In genomic region chr9:69190086-69190865, GRCh38 we compare ENCODE assay signal across 11 cellular contexts. TPM values are rescaled to one million over a fixed set of nuclear protein-coding genes. Genes with fewer than 3 reads are reported as not detected.
DNase-seq lines count a peak whose midpoint lies in the region; ATAC-seq and TF ChIP-seq lines count a peak whose summit lies in the region.
"Had no signal": no experiment of that assay in that cellular context is flagged by ENCODE, and none has a peak within 500 bp of the region (broad histone marks: within the 10 kb centered on the region; RNA-seq: fewer than 3 reads in every experiment).

No MANE protein-coding gene starts in this region.

- TF ChIP-seq CTCF in GM20000 (IDR thresholded peaks at IDR 0.05; ENCODE audit: extremely low read depth, missing control alignments) = no peak
- no peak for TF ChIP-seq CTCF in ascending aorta (IDR thresholded peaks at IDR 0.05)

- H3K4me1 ChIP-seq in ascending aorta = peaks cover 6 to 33% of the 10 kb centered on the region in 2 donors

- no peaks in the 10 kb centered on the region for H3K36me3 Mint-ChIP-seq in activated T-cell treated with anti-CD3 and anti-CD28 coated beads, Interleukin-2, amount 50 U/mL, for 4 hours (ENCODE audit: insufficient read depth)
- H3K36me3 Mint-ChIP-seq: activated naive CD8-positive, alpha-beta T cell treated with anti-CD3 and anti-CD28 coated beads, Interleukin-2, amount 10 ng/mL, durations not matched to agents 7 days and 5 days had no signal

- H3K36me3 ChIP-seq in ascending aorta = no peaks in the 10 kb centered on the region

- intact Hi-C loops in ascending aorta (cut with DNase I) = no loop called here

- H3K4me3 ChIP-seq in ascending aorta = no peak overlapping the region

- no peaks in the 10 kb centered on the region for H3K9me3 Mint-ChIP-seq in activated T-cell treated with anti-CD3 and anti-CD28 coated beads, Interleukin-2, amount 50 U/mL, for 4 hours
- H3K9me3 Mint-ChIP-seq: activated naive CD8-positive, alpha-beta T cell treated with anti-CD3 and anti-CD28 coated beads, Interleukin-2, amount 10 ng/mL, durations not matched to agents 7 days and 5 days had no signal

- H3K4me1 Mint-ChIP-seq in activated T-cell treated with anti-CD3 and anti-CD28 coated beads, Interleukin-2, amount 50 U/mL, for 4 hours (ENCODE audit: low read depth) = peaks cover 13% of the 10 kb centered on the region

- no peak for DNase-seq in stimulated activated naive CD4-positive, alpha-beta T cell treated with Interleukin-2 at 50 U/mL for 16 hours (lab: John Stamatoyannopoulos, UW)
- no peak for DNase-seq in GM20000 (ENCODE audit: low spot score)
- DNase-seq in activated T-cell treated with anti-CD3 and anti-CD28 coated beads, Interleukin-2, amount 50 U/mL, for 4 hours = no peak
- no peak for DNase-seq in ascending aorta (ENCODE audit: low spot score in 2 of 2)
- DNase-seq: activated naive CD8-positive, alpha-beta T cell treated with anti-CD3 and anti-CD28 coated beads, Interleukin-2, amount 10 ng/mL, durations not matched to agents 7 days and 5 days had no signal

- no peaks in the 10 kb centered on the region for H3K27me3 ChIP-seq in ascending aorta

- peak overlapping the region; percentile 63 for H3K27ac ChIP-seq in angular gyrus (ENCODE audit: low read depth, low read length)
- no peak overlapping the region for H3K27ac ChIP-seq in ascending aorta

- H3K4me3 Mint-ChIP-seq in activated T-cell treated with anti-CD3 and anti-CD28 coated beads, Interleukin-2, amount 50 U/mL, for 4 hours = no peak overlapping the region
- H3K4me3 Mint-ChIP-seq: activated naive CD8-positive, alpha-beta T cell treated with anti-CD3 and anti-CD28 coated beads, Interleukin-2, amount 10 ng/mL, durations not matched to agents 7 days and 5 days; B cell had no signal

- no peaks in the 10 kb centered on the region for H3K27me3 Mint-ChIP-seq in activated T-cell treated with anti-CD3 and anti-CD28 coated beads, Interleukin-2, amount 50 U/mL, for 4 hours (ENCODE audit: low read depth)
- H3K27me3 Mint-ChIP-seq: B cell had no signal

- peak; percentile 78 for ATAC-seq in GM18498 (IDR thresholded peaks at IDR 0.05; ENCODE audit: unreplicated experiment)
- ATAC-seq in GM21381 (IDR thresholded peaks at IDR 0.05; ENCODE audit: unreplicated experiment) = peak; percentile 74
- ATAC-seq in HG03108 (IDR thresholded peaks at IDR 0.05; ENCODE audit: unreplicated experiment) = peak; percentile 69
- no peak for ATAC-seq in activated T-cell treated with anti-CD3 and anti-CD28 coated beads, Interleukin-2, amount 50 U/mL, for 4 hours
- ATAC-seq: Panc1 had no signal

- H3K9me3 ChIP-seq in ascending aorta = no peaks in the 10 kb centered on the region

RNA-seq across cellular contexts. Expression of gene TJP2, which starts 16.2 kb away (rescaled TPM):
- total RNA-seq in activated T-cell treated with anti-CD3 and anti-CD28 coated beads, Interleukin-2, amount 50 U/mL, for 4 hours = 1 to 10 TPM; 3.1 to 5.8 (median 4.1) TPM
- total RNA-seq in ascending aorta = 154 TPM

Comparison
In these comparisons a context has a peak if more than half of its experiments do, and no peak if none do; other contexts are left out.
1. ATAC-seq: peak in GM18498 (single experiment), GM21381 (single experiment) and HG03108 (single experiment); none in activated T-cell treated with anti-CD3 and anti-CD28 coated beads, Interleukin-2, amount 50 U/mL, for 4 hours (0 of 2).
2. RNA of gene TJP2, which starts 16.2 kb away (total RNA-seq): 154 TPM in ascending aorta (single experiment); 3.1 to 5.8 TPM in activated T-cell treated with anti-CD3 and anti-CD28 coated beads, Interleukin-2, amount 50 U/mL, for 4 hours; every median in the first group is over 10 times any median in the second.